Comparison of ENCODE assay signal across 1 cellular context in the genomic region with DNA sequence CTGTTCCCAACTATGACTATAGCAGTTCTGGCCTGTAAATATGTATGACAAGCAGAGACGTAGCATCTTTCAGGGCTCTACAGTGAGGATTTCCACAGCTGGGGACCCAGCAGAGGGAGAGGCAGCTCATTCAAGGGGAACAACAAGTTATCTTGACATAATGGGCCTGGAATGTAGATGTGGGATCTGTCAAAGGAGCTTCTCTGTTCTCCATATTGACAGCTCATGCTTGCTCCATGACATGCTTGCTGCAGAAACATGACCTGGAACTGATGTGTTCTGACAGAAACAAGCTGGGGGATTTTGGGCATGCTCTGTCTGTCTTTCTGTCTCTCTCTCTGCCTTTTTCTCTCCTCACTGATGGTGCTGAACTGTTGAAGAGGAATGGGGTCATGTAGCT.
TF ChIP-seq lines count a peak whose summit lies in the region.

No MANE protein-coding gene starts in this region.

TF ChIP-seq in SK-N-SH treated with all-trans-retinoic acid at 6 μM for 48 hours, 23 proteins besides CTCF, POLR2A, EP300 and RAD21 (continued from another document):
- TF ChIP-seq ISL1 (CRISPR knock-in tag; IDR thresholded peaks at IDR 0.05) (no peak), ESRRG (CRISPR knock-in tag; IDR thresholded peaks at IDR 0.05) (no peak), ZNF70 (CRISPR knock-in tag; IDR thresholded peaks at IDR 0.05) (no peak), ZNF8 (CRISPR knock-in tag; IDR thresholded peaks at IDR 0.05) (no peak), BACH2 (CRISPR knock-in tag; IDR thresholded peaks at IDR 0.05; ENCODE audit: borderline replicate concordance) (no peak), TCF4 (CRISPR knock-in tag; IDR thresholded peaks at IDR 0.05; ENCODE audit: borderline replicate concordance) (no peak)
- TF ChIP-seq, protein P1, sequence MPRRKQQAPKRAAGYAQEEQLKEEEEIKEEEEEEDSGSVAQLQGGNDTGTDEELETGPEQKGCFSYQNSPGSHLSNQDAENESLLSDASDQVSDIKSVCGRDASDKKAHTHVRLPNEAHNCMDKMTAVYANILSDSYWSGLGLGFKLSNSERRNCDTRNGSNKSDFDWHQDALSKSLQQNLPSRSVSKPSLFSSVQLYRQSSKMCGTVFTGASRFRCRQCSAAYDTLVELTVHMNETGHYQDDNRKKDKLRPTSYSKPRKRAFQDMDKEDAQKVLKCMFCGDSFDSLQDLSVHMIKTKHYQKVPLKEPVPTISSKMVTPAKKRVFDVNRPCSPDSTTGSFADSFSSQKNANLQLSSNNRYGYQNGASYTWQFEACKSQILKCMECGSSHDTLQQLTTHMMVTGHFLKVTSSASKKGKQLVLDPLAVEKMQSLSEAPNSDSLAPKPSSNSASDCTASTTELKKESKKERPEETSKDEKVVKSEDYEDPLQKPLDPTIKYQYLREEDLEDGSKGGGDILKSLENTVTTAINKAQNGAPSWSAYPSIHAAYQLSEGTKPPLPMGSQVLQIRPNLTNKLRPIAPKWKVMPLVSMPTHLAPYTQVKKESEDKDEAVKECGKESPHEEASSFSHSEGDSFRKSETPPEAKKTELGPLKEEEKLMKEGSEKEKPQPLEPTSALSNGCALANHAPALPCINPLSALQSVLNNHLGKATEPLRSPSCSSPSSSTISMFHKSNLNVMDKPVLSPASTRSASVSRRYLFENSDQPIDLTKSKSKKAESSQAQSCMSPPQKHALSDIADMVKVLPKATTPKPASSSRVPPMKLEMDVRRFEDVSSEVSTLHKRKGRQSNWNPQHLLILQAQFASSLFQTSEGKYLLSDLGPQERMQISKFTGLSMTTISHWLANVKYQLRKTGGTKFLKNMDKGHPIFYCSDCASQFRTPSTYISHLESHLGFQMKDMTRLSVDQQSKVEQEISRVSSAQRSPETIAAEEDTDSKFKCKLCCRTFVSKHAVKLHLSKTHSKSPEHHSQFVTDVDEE (CRISPR knock-in tag; IDR thresholded peaks at IDR 0.05): no peak
